In genomic region chr11:126419801-126420729, GRCh38 we compare ENCODE assay signal across 10 cellular contexts.
DNase-seq lines count a peak whose midpoint lies in the region; ATAC-seq and TF ChIP-seq lines count a peak whose summit lies in the region.
"Had no signal": no experiment of that assay in that cellular context is flagged by ENCODE, and none has a peak within 500 bp of the region (broad histone marks: within the 10 kb centered on the region; RNA-seq: fewer than 3 reads in every experiment).

No MANE protein-coding gene starts in this region.

- peak overlapping the region in 4 of 5 donors; percentile 47 to 78 (median 64) for H3K27ac ChIP-seq in stomach
- peak overlapping the region in 1 of 2 donors; percentile 40 for H3K27ac ChIP-seq in tibial artery
- H3K27ac ChIP-seq: A549 had no signal

- H3K27me3 ChIP-seq in stomach = no peaks in the 10 kb centered on the region
- H3K27me3 ChIP-seq in tibial artery = no peaks in the 10 kb centered on the region

- H3K36me3 Mint-ChIP-seq in brain (peaks cover 5% of the 10 kb centered on the region), natural killer cell (no peaks in the 10 kb centered on the region)

- no peaks in the 10 kb centered on the region for H3K36me3 ChIP-seq in stomach
- no peaks in the 10 kb centered on the region for H3K36me3 ChIP-seq in tibial artery

- H3K4me1 Mint-ChIP-seq in brain = peaks cover 32% of the 10 kb centered on the region
- peaks cover 9 to 24% of the 10 kb centered on the region in 2 donors for H3K4me1 Mint-ChIP-seq in natural killer cell

- no peak for TF ChIP-seq CTCF in brain (conservative IDR thresholded peaks at IDR 0.05)
- no peak for TF ChIP-seq CTCF in stomach (IDR thresholded peaks at IDR 0.05)
- TF ChIP-seq CTCF in natural killer cell (IDR thresholded peaks at IDR 0.05) = no peak
- TF ChIP-seq CTCF in tibial artery (IDR thresholded peaks at IDR 0.05) = no peak

- 53 to 62% (median 55%) methylated on average over 11 of the region's 11 CpGs for WGBS in stomach, 5 donors

- no peaks in the 10 kb centered on the region for H3K27me3 Mint-ChIP-seq in brain
- H3K27me3 Mint-ChIP-seq in natural killer cell (ENCODE audit: low read depth in 2 of 2) = no peaks in the 10 kb centered on the region

- peak; percentile 87 for ATAC-seq in HG03378 (IDR thresholded peaks at IDR 0.05; ENCODE audit: unreplicated experiment)
- no peak for ATAC-seq in natural killer cell
- ATAC-seq: A549 had no signal

- H3K4me1 ChIP-seq in stomach = peaks cover 28 to 49% (median 41%) of the 10 kb centered on the region in 4 donors
- H3K4me1 ChIP-seq in tibial artery = peaks cover 0 to 30% (median 23%) of the 10 kb centered on the region in 4 donors
- H3K4me1 ChIP-seq: A549 had no signal

- DNase-seq in NCI-H2196 (lab: John Stamatoyannopoulos, UW; ENCODE audit: unreplicated experiment) = peak; percentile 31
- DNase-seq in NCI-H2196 treated with DMSO at 0.1 percent for 48 hours (lab: John Stamatoyannopoulos, UW; ENCODE audit: unreplicated experiment) = no peak
- DNase-seq in stomach = no peak
- DNase-seq in natural killer cell = no peak
- DNase-seq in activated T-cell treated with anti-CD3 and anti-CD28 coated beads for 4 hours = no peak
- no peak for DNase-seq in tibial artery

- no peak for TF ChIP-seq EP300 in stomach (IDR thresholded peaks at IDR 0.05)

- intact Hi-C loops in stomach (cut with DNase I; ENCODE audit: low total_unique reads) = loop anchor here (10.0 kb wide), 1 partner anchor 105 kb away; no protein-coding TSS in a partner anchor
- intact Hi-C loops in natural killer cell (cut with micrococcal nuclease) = no loop called here
- intact Hi-C loops in tibial artery (cut with DNase I; ENCODE audit: low total_unique reads) = loop anchor here (10.0 kb wide), 1 partner anchor 105 kb away; no protein-coding TSS in a partner anchor

- H3K9me3 ChIP-seq in stomach = no peaks in the 10 kb centered on the region
- H3K9me3 ChIP-seq in tibial artery = no peaks in the 10 kb centered on the region
- H3K9me3 ChIP-seq: A549 had no signal

- H3K27ac Mint-ChIP-seq in brain (peak overlapping the region in 4 of 5 experiments; percentile 1 to 59 (median 30)), natural killer cell (peak overlapping the region in 1 of 2 donors; percentile 59)
- H3K27ac Mint-ChIP-seq: T-helper 1 cell treated with Interleukin-12 subunit alpha and Interleukin-12 subunit beta and Interleukin-4 antibody, amounts not matched to agents 30 μg/mL and 1 μg/mL, for 36 hours had no signal

- TF ChIP-seq POLR2A in stomach (IDR thresholded peaks at IDR 0.05) = no peak

- no peak overlapping the region for H3K4me3 ChIP-seq in stomach
- H3K4me3 ChIP-seq in tibial artery = no peak overlapping the region
- H3K4me3 ChIP-seq: A549 had no signal

- H3K4me3 Mint-ChIP-seq in brain (no peak overlapping the region), natural killer cell (no peak overlapping the region)
- H3K4me3 Mint-ChIP-seq: T-helper 1 cell treated with Interleukin-12 subunit alpha and Interleukin-12 subunit beta and Interleukin-4 antibody, amounts not matched to agents 30 μg/mL and 1 μg/mL, for 36 hours had no signal

- H3K9me3 Mint-ChIP-seq in brain = no peaks in the 10 kb centered on the region
- H3K9me3 Mint-ChIP-seq in natural killer cell = no peaks in the 10 kb centered on the region
- H3K9me3 Mint-ChIP-seq: T-helper 1 cell treated with Interleukin-12 subunit alpha and Interleukin-12 subunit beta and Interleukin-4 antibody, amounts not matched to agents 30 μg/mL and 1 μg/mL, for 36 hours had no signal
